In the genomic region with DNA sequence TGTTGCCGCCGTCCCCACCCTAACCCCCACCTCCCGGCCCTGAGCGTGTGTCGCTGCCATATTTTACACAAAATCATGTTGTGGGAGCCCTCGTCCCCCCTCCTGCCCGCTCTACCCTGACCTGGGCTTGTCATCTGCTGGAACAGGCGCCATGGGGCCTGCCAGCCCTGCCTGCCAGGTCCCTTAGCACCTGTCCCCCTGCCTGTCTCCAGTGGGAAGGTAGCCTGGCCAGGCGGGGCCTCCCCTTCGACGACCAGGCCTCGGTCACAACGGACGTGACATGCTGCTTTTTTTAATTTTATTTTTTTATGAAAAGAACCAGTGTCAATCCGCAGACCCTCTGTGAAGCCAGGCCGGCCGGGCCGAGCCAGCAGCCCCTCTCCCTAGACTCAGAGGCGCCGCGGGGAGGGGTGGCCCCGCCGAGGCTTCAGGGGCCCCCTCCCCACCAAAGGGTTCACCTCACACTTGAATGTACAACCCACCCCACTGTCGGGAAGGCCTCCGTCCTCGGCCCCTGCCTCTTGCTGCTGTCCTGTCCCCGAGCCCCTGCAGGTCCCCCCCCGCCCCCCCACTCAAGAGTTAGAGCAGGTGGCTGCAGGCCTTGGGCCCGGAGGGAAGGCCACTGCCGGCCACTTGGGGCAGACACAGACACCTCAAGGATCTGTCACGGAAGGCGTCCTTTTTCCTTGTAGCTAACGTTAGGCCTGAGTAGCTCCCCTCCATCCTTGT, we compare ENCODE assay signal across 1 cellular context.
TF ChIP-seq lines count a peak whose summit lies in the region.

No MANE protein-coding gene starts in this region.

TF ChIP-seq in endothelial cell of umbilical vein, 7 proteins besides CTCF, POLR2A, EP300 and RAD21:
- TF ChIP-seq JUN (IDR thresholded peaks at IDR 0.05; ENCODE audit: borderline replicate concordance, insufficient read depth, insufficient read length, low read depth) = no peak
- no peak for TF ChIP-seq GATA2 (IDR thresholded peaks at IDR 0.05; ENCODE audit: insufficient read depth, insufficient read length, low read depth, low read length)
- no peak for TF ChIP-seq EZH2 (IDR thresholded peaks at IDR 0.05; ENCODE audit: borderline replicate concordance, low read depth, low read length, severe bottlenecking)
- TF ChIP-seq POLR2AphosphoS5 (IDR thresholded peaks at IDR 0.05; ENCODE audit: insufficient read depth, low read depth, low read length) = no peak
